Comparison of ENCODE assay signal across 8 cellular contexts in genomic region chr19:343941-344624, GRCh38. TPM values are rescaled to one million over a fixed set of nuclear protein-coding genes. Genes with fewer than 3 reads are reported as not detected.
DNase-seq lines count a peak whose midpoint lies in the region; ATAC-seq and TF ChIP-seq lines count a peak whose summit lies in the region.

No MANE protein-coding gene starts in this region.

- H3K27me3 ChIP-seq in RWPE2 (ENCODE audit: insufficient read depth, poor library complexity, severe bottlenecking) (no peaks in the 10 kb centered on the region), left lung (peaks cover 0 to 24% of the 10 kb centered on the region in 2 donors)

- ATAC-seq in HG02678 (IDR thresholded peaks at IDR 0.05; ENCODE audit: unreplicated experiment) (peak; percentile 33), RWPE2 (ENCODE audit: low read depth) (0 out of 3 replicates have a peak, but pooled peaks have one; percentile 26), left lung (peak; percentile 11)

- TF ChIP-seq CTCF in RWPE2 (IDR thresholded peaks at IDR 0.05; ENCODE audit: poor library complexity, severe bottlenecking) (no peak), MCF 10A (IDR thresholded peaks at IDR 0.05; ENCODE audit: unreplicated experiment) (no peak), left lung (IDR thresholded peaks at IDR 0.05) (no peak)

- peak; percentile 63 for DNase-seq in NCI-H345 (lab: John Stamatoyannopoulos, UW)
- no peak for DNase-seq in NCI-H345 treated with DMSO at 0.1 percent for 48 hours (lab: John Stamatoyannopoulos, UW; ENCODE audit: unreplicated experiment)
- DNase-seq in RWPE2 (ENCODE audit: low spot score), result peak; percentile 38
- DNase-seq in MCF 10A (ENCODE audit: unreplicated experiment), result no peak
- peak in 1 of 2 donors; percentile 77 for DNase-seq in left lung
- peak; percentile 8 for DNase-seq in stimulated activated CD8-positive, alpha-beta memory T cell treated with anti-CD3 and anti-CD28 coated beads, Interleukin-12 subunit alpha, Interleukin-12 subunit beta, amount 100 ng/mL, for 1 hour (ENCODE audit: low read depth)
- DNase-seq in OCI-M2 (lab: John Stamatoyannopoulos, UW; ENCODE audit: unreplicated experiment), result no peak

- POLR2A ChIA-PET in MCF 10A (lab: Yijun Ruan, JAX), result interaction anchor here (0.7 to 1.8 kb wide), 4 partner anchors 144 to 316 kb away, joined by 3 to 8 read pairs (median 4); no protein-coding TSS in a partner anchor

- no peaks in the 10 kb centered on the region for H3K9me3 ChIP-seq in RWPE2 (ENCODE audit: severe bottlenecking)
- H3K9me3 ChIP-seq in left lung, result no peaks in the 10 kb centered on the region

- H3K4me1 Mint-ChIP-seq in MCF 10A (ENCODE audit: insufficient read depth, unreplicated experiment), result peaks cover 38% of the 10 kb centered on the region

- BruUV-seq in MCF 10A (replicated peaks; lab: Mats Ljungman, UMichigan), result no TSS peak

- peaks cover 8% of the 10 kb centered on the region for H3K36me3 Mint-ChIP-seq in MCF 10A (ENCODE audit: insufficient read depth, unreplicated experiment)

- H3K4me1 ChIP-seq in RWPE2 (ENCODE audit: insufficient read depth, poor library complexity, severe bottlenecking) (peaks cover 13% of the 10 kb centered on the region), left lung (peaks cover 20 to 52% of the 10 kb centered on the region in 2 donors)

- no peaks in the 10 kb centered on the region for H3K9me3 Mint-ChIP-seq in MCF 10A (ENCODE audit: unreplicated experiment)

- H3K36me3 ChIP-seq in RWPE2 (ENCODE audit: low read depth), result peaks cover 33% of the 10 kb centered on the region
- H3K36me3 ChIP-seq in left lung, result no peaks in the 10 kb centered on the region

- H3K4me3 ChIP-seq in RWPE2 (ENCODE audit: severe bottlenecking), result peak overlapping the region; percentile 91
- H3K4me3 ChIP-seq in left lung, result peak overlapping the region; percentile 59 to 80

- H3K27ac ChIP-seq in RWPE2 (ENCODE audit: poor library complexity, severe bottlenecking), result peak overlapping the region; percentile 69
- H3K27ac ChIP-seq in left lung, result peak overlapping the region; percentile 79 to 80

- H3K4me3 Mint-ChIP-seq in MCF 10A (ENCODE audit: unreplicated experiment), result peak overlapping the region; percentile 72

- H3K27ac Mint-ChIP-seq in MCF 10A (ENCODE audit: low read depth, unreplicated experiment), result peak overlapping the region; percentile 57

- CTCF ChIA-PET in MCF 10A (lab: Yijun Ruan, JAX), result no interaction called here

- no peaks in the 10 kb centered on the region for H3K27me3 Mint-ChIP-seq in MCF 10A (ENCODE audit: insufficient read depth, unreplicated experiment)

- intact Hi-C loops in MCF 10A (cut with micrococcal nuclease), result loop anchor here (5.0 kb wide), 1 partner anchor 163 kb away; the partner anchor contains the start of gene TPGS1
- intact Hi-C loops in left lung (cut with DNase I), result no loop called here

RNA-seq across cellular contexts. Expression of gene MIER2, which starts 0.5 kb away (rescaled TPM):
- total RNA-seq in MCF 10A (2022) (24.2 TPM in 2 replicates), left lung (10 to 100 TPM; 24.8 to 41.6 TPM)

RNA-seq across cellular contexts. Expression of gene PLPP2, which starts 52.9 kb away (rescaled TPM):
- 5.4 and 9.4 TPM in 2 replicates for total RNA-seq in MCF 10A (2022)
- 10 to 100 TPM in 1 of 2 donors, 1 to 10 TPM in 1; 3.2 to 13.8 TPM for total RNA-seq in left lung

Comparison
In these comparisons a context has a peak if more than half of its experiments do, and no peak if none do; other contexts are left out.
1. DNase-seq: peak in NCI-H345 (single experiment), RWPE2 (single experiment) and stimulated activated CD8-positive, alpha-beta memory T cell treated with anti-CD3 and anti-CD28 coated beads, Interleukin-12 subunit alpha, Interleukin-12 subunit beta, amount 100 ng/mL, for 1 hour (single experiment); none in NCI-H345 treated with DMSO at 0.1 percent for 48 hours (single experiment), MCF 10A (single experiment) and OCI-M2 (single experiment).
2. Peak in every context shown above with its lines, with median percentiles within 50 percentile points of each other: ATAC-seq.